Comparison of ENCODE assay signal across 10 cellular contexts in genomic region chr1:56472860-56473259, GRCh38.
DNase-seq lines count a peak whose midpoint lies in the region; ATAC-seq and TF ChIP-seq lines count a peak whose summit lies in the region.
"Had no signal": no experiment of that assay in that cellular context is flagged by ENCODE, and none has a peak within 500 bp of the region (broad histone marks: within the 10 kb centered on the region; RNA-seq: fewer than 3 reads in every experiment).

No MANE protein-coding gene starts in this region.

- H2AFZ ChIP-seq in PC-3 (ENCODE audit: low read length): no peak overlapping the region

- H3K9me2 ChIP-seq in PC-3 (replicated peaks; ENCODE audit: low read length): no peaks in the 10 kb centered on the region

- H3K4me1 ChIP-seq in PC-3 (ENCODE audit: insufficient read depth, low read length): peaks cover 35% of the 10 kb centered on the region

- H3K79me2 ChIP-seq in PC-3 (ENCODE audit: low read length): no peaks in the 10 kb centered on the region

- no peak overlapping the region for H3K4me3 ChIP-seq in PC-3 (ENCODE audit: low read length)

- no peaks in the 10 kb centered on the region for H3K36me3 Mint-ChIP-seq in IgD-negative memory B cell
- H3K36me3 Mint-ChIP-seq: activated naive CD8-positive, alpha-beta T cell had no signal

- no peak overlapping the region for H3K9ac ChIP-seq in PC-3 (ENCODE audit: low read length)

- no peak overlapping the region for H3K4me2 ChIP-seq in PC-3 (ENCODE audit: low read length)

- H3K27ac Mint-ChIP-seq in IgD-negative memory B cell: peak overlapping the region in 1 of 3 donors; percentile 6
- H3K27ac Mint-ChIP-seq: activated naive CD8-positive, alpha-beta T cell had no signal

- H3K4me3 Mint-ChIP-seq in IgD-negative memory B cell: peak overlapping the region; percentile 0 to 52 (median 40)
- H3K4me3 Mint-ChIP-seq: activated naive CD8-positive, alpha-beta T cell had no signal

- no TSS peak for BruUV-seq in PC-3 (replicated peaks; lab: Mats Ljungman, UMichigan)

- TF ChIP-seq CTCF in PC-3 (conservative IDR thresholded peaks at IDR 0.05; ENCODE audit: low read depth, low read length): no peak

- H3K9me3 ChIP-seq in PC-3 (ENCODE audit: low read length): no peaks in the 10 kb centered on the region

- H3K9me3 Mint-ChIP-seq in IgD-negative memory B cell: no peaks in the 10 kb centered on the region

- CTCF ChIA-PET in PC-3 (lab: Charles Lee): no interaction called here

- no peaks in the 10 kb centered on the region for H3K36me3 ChIP-seq in PC-3 (ENCODE audit: low read depth, low read length)

- intact Hi-C loops in PC-3 (cut with micrococcal nuclease): loop anchor here (5.0 kb wide), 2 partner anchors 96 to 104 kb away; partner anchors contain the start of gene PLPP3

- ATAC-seq in GM18868 (IDR thresholded peaks at IDR 0.05; ENCODE audit: unreplicated experiment) (peak; percentile 89), HG02623 (IDR thresholded peaks at IDR 0.05; ENCODE audit: unreplicated experiment) (peak; percentile 90), PC-3 (no peak)

- H3K27me3 Mint-ChIP-seq in IgD-negative memory B cell: peaks cover 9% of the 10 kb centered on the region

- peaks cover 33 to 44% (median 38%) of the 10 kb centered on the region in 3 donors for H3K4me1 Mint-ChIP-seq in IgD-negative memory B cell

- H4K20me1 ChIP-seq in PC-3 (ENCODE audit: low read length): no peaks in the 10 kb centered on the region

- no peaks in the 10 kb centered on the region for H3K27me3 ChIP-seq in PC-3 (ENCODE audit: low read length)

- peak; percentile 55 for DNase-seq in medulla oblongata (ENCODE audit: extremely low spot score)
- no peak for DNase-seq in activated CD8-positive, alpha-beta memory T cell treated with anti-CD3 and anti-CD28 coated beads, Interleukin-2, amount 50 U/mL, for 4 hours
- no peak for DNase-seq in epidermal melanocyte (ENCODE audit: insufficient read length, low spot score)
- no peak for DNase-seq in PC-3
- DNase-seq in NCI-H146 treated with DMSO at 0.1 percent for 48 hours (lab: John Stamatoyannopoulos, UW; ENCODE audit: unreplicated experiment): no peak
- DNase-seq: NCI-H1092 had no signal

- no peak overlapping the region for H3K27ac ChIP-seq in PC-3 (ENCODE audit: low read length)

- POLR2A ChIA-PET in PC-3 (lab: Charles Lee; ENCODE audit: unreplicated experiment): no interaction called here

- no peaks in the 10 kb centered on the region for H3F3A ChIP-seq in PC-3 (ENCODE audit: low read length, unreplicated experiment)
